Comparison of ENCODE assay signal across 14 cellular contexts in the genomic region with DNA sequence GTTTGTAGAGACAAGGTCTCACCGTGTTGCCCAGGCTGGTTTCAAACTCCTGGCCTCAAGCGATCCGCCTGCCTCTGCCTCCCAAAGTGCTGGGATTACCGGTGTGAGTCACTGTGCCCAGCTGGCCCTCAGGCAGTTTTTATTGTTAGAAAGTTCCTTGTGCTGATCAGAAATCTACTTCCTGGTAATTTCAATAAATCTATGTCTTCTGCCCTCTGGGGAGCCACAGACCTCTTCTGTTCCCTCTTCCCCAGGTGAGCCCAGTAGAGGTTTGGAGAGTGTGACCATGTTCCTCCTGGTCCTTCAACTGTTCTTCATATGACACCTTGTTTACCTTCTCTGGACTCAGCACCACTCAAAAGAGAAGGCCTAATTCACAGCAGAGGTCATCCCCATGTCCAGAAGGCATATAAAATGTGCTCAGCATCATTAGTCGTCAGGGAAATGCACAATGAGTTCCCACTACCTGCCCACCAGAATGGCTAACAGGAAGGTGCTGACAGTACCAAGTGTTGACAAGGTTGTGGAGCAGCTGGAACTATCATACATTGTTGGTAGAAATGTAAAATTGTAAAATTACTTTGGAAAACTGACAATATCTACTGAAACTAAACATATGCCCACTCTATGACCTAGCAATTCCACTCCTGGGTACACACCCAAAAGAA. TPM values are rescaled to one million over a fixed set of nuclear protein-coding genes. Genes with fewer than 3 reads are reported as not detected.
DNase-seq lines count a peak whose midpoint lies in the region; ATAC-seq and TF ChIP-seq lines count a peak whose summit lies in the region.
"Had no signal": no experiment of that assay in that cellular context is flagged by ENCODE, and none has a peak within 500 bp of the region (broad histone marks: within the 10 kb centered on the region; RNA-seq: fewer than 3 reads in every experiment).

No MANE protein-coding gene starts in this region.

- CTCF ChIA-PET in activated CD4-positive, alpha-beta memory T cell treated with anti-CD3 and anti-CD28 coated beads for 36 hours (lab: Charles Lee): no interaction called here

- TF ChIP-seq CTCF in HFFc6 (IDR thresholded peaks at IDR 0.05): no peak
- TF ChIP-seq CTCF in mucosa of descending colon (IDR thresholded peaks at IDR 0.05): no peak

- no peaks in the 10 kb centered on the region for H3K36me3 ChIP-seq in mucosa of descending colon (ENCODE audit: low read depth)
- H3K36me3 ChIP-seq: sigmoid colon had no signal

- no peaks in the 10 kb centered on the region for H3K4me1 ChIP-seq in mucosa of descending colon (ENCODE audit: low read depth)

- intact Hi-C loops in activated CD4-positive, alpha-beta memory T cell treated with anti-CD3 and anti-CD28 coated beads for 36 hours (cut with micrococcal nuclease): loop anchor here (1.0 kb wide), 1 partner anchor 115 kb away; no protein-coding TSS in a partner anchor
- intact Hi-C loops in mucosa of descending colon (cut with DNase I, micrococcal nuclease): no loop called here

- peaks cover 19% of the 10 kb centered on the region for H3K27me3 Mint-ChIP-seq in HFFc6 (ENCODE audit: insufficient read depth)
- H3K27me3 Mint-ChIP-seq in activated CD4-positive, alpha-beta memory T cell treated with anti-CD3 and anti-CD28 coated beads for 36 hours: peaks cover 10% of the 10 kb centered on the region

- H3K27ac Mint-ChIP-seq in HFFc6: peak overlapping the region; percentile 51; the same call in 1 of the 2 replicates
- no peak overlapping the region for H3K27ac Mint-ChIP-seq in activated CD4-positive, alpha-beta memory T cell treated with anti-CD3 and anti-CD28 coated beads for 36 hours
- H3K27ac Mint-ChIP-seq: activated naive CD8-positive, alpha-beta T cell; natural killer cell had no signal

- POLR2A ChIA-PET in activated CD4-positive, alpha-beta memory T cell treated with anti-CD3 and anti-CD28 coated beads for 36 hours (lab: Charles Lee): interaction anchor here (1.0 to 1.1 kb wide), 3 partner anchors 10 to 1593 kb away, joined by 3 read pairs; no protein-coding TSS in a partner anchor

- H3K4me3 ChIP-seq in mucosa of descending colon: no peak overlapping the region
- H3K4me3 ChIP-seq: sigmoid colon had no signal

- ATAC-seq in mucosa of descending colon (peak; percentile 69), GM19452 (IDR thresholded peaks at IDR 0.05; ENCODE audit: unreplicated experiment) (no peak)
- ATAC-seq: natural killer cell had no signal

- H3K36me3 Mint-ChIP-seq in HFFc6 (ENCODE audit: low read depth): no peaks in the 10 kb centered on the region
- H3K36me3 Mint-ChIP-seq in activated CD4-positive, alpha-beta memory T cell treated with anti-CD3 and anti-CD28 coated beads for 36 hours: no peaks in the 10 kb centered on the region
- H3K36me3 Mint-ChIP-seq: activated naive CD8-positive, alpha-beta T cell; natural killer cell had no signal

- no peaks in the 10 kb centered on the region for H3K9me3 ChIP-seq in mucosa of descending colon
- H3K9me3 ChIP-seq: sigmoid colon had no signal

- peaks cover 25% of the 10 kb centered on the region for H3K4me1 Mint-ChIP-seq in HFFc6 (ENCODE audit: low read depth)
- peaks cover 14% of the 10 kb centered on the region for H3K4me1 Mint-ChIP-seq in activated CD4-positive, alpha-beta memory T cell treated with anti-CD3 and anti-CD28 coated beads for 36 hours (ENCODE audit: low read depth)
- H3K4me1 Mint-ChIP-seq: natural killer cell had no signal

- DNase-seq in ELR (ENCODE audit: low read depth) (peak; percentile 64), HFFc6 (no peak), mucosa of descending colon (no peak), mesenteric fat pad (ENCODE audit: low spot score) (no peak), NCI-H510A (lab: John Stamatoyannopoulos, UW) (no peak)
- DNase-seq in activated CD4-positive, alpha-beta memory T cell treated with anti-CD3 and anti-CD28 coated beads for 36 hours: peak; percentile 29
- DNase-seq: activated CD4-positive, alpha-beta T cell treated with anti-CD3 and anti-CD28 coated beads, Interleukin-2, amount 50 U/mL, for 48 hours; COR-L47; natural killer cell; NCI-H1694 treated with DMSO at 0.1 percent for 48 hours; NK-92 treated with Interleukin-12 subunit alpha and Interleukin-12 subunit beta, amount 100 ng/mL, for 24 hours; sigmoid colon had no signal

- no peaks in the 10 kb centered on the region for H3K9me3 Mint-ChIP-seq in HFFc6
- no peaks in the 10 kb centered on the region for H3K9me3 Mint-ChIP-seq in activated CD4-positive, alpha-beta memory T cell treated with anti-CD3 and anti-CD28 coated beads for 36 hours
- H3K9me3 Mint-ChIP-seq: natural killer cell had no signal

- H3K4me3 Mint-ChIP-seq in HFFc6: no peak overlapping the region
- H3K4me3 Mint-ChIP-seq in activated CD4-positive, alpha-beta memory T cell treated with anti-CD3 and anti-CD28 coated beads for 36 hours: no peak overlapping the region
- H3K4me3 Mint-ChIP-seq: activated naive CD8-positive, alpha-beta T cell; natural killer cell had no signal

RNA-seq across cellular contexts. Expression of a gene that starts 10.4 kb away (rescaled TPM):
- under 1 TPM; 0.14 to 0.60 (median 0.57) TPM for total RNA-seq in HFFc6 (2021; fragmentation: NEBNext Ultra II Directional; extraction: Animal tissue kit (Norgen Biotek cat#: 25700))
- 1 to 10 TPM; 1.7 to 2.5 TPM for total RNA-seq in activated CD4-positive, alpha-beta memory T cell treated with anti-CD3 and anti-CD28 coated beads for 36 hours
- total RNA-seq in mucosa of descending colon (10 to 100 TPM in 1 of 3 donors, 1 to 10 TPM in 2; 2.6 to 36.0 (median 3.9) TPM), mesenteric fat pad (5.8 TPM)

Comparison
In these comparisons a context has a peak if more than half of its experiments do, and no peak if none do; other contexts are left out.
1. DNase-seq: peak in ELR (single experiment) and activated CD4-positive, alpha-beta memory T cell treated with anti-CD3 and anti-CD28 coated beads for 36 hours (single experiment); none in HFFc6 (single experiment), mucosa of descending colon (0 of 3), mesenteric fat pad (single experiment) and NCI-H510A (single experiment).